ENCODE assay signal across 8 cellular contexts in genomic region chr4:37892641-37893040, GRCh38. TPM values are rescaled to one million over a fixed set of nuclear protein-coding genes. Genes with fewer than 3 reads are reported as not detected.
A peak's percentile ranks its signal among the peaks of the same experiment; 100 is the strongest.
DNase-seq lines count a peak whose midpoint lies in the region; ATAC-seq and TF ChIP-seq lines count a peak whose summit lies in the region.

No MANE protein-coding gene starts in this region.

- no peaks in the 10 kb centered on the region for H3K27me3 Mint-ChIP-seq in CD4-positive, alpha-beta memory T cell

- H3K36me3 Mint-ChIP-seq in CD4-positive, alpha-beta memory T cell: peaks cover 0 to 7% of the 10 kb centered on the region in 2 donors

- POLR2A ChIA-PET in CD4-positive, alpha-beta memory T cell (lab: Charles Lee; ENCODE audit: partially characterized antibody): interaction anchor here (0.7 to 4.4 kb wide), 3 partner anchors 67 to 1649 kb away, joined by 7 to 39 read pairs (median 23); partner anchors contain the start of gene PGM2

- H3K9me3 Mint-ChIP-seq in CD4-positive, alpha-beta memory T cell: no peaks in the 10 kb centered on the region

- no peaks in the 10 kb centered on the region for H3K9me3 ChIP-seq in CD4-positive, alpha-beta memory T cell (ENCODE audit: control insufficient read depth in 1 of 2, low read length in 2 of 2)

- peak overlapping the region; percentile 93 to 99 (median 97) for H3K4me3 Mint-ChIP-seq in CD4-positive, alpha-beta memory T cell

- H3K27ac Mint-ChIP-seq in CD4-positive, alpha-beta memory T cell: peak overlapping the region; percentile 54 to 98 (median 96)

- H3K4me1 ChIP-seq in CD4-positive, alpha-beta memory T cell (ENCODE audit: insufficient read depth, low read length): peaks cover 40% of the 10 kb centered on the region

- CTCF ChIA-PET in CD4-positive, alpha-beta memory T cell (lab: Charles Lee; ENCODE audit: partially characterized antibody): interaction anchor here (1.4 kb wide), 1 partner anchor 85 kb away, joined by 3 read pairs; no protein-coding TSS in a partner anchor

- DNase-seq in CD4-positive, alpha-beta memory T cell: peak; percentile 36 to 74 (median 37)
- DNase-seq in NB4 (ENCODE audit: low read depth) (peak; percentile 59), DMS153 (lab: John Stamatoyannopoulos, UW) (no peak), Right ventricle myocardium inferior (ENCODE audit: missing footprints) (no peak), NCI-H69 (lab: John Stamatoyannopoulos, UW) (no peak)
- peak; percentile 20 for DNase-seq in activated effector memory CD4-positive, alpha-beta T cell treated with Interleukin-2 at 50 U/mL for 16 hours
- DNase-seq in stimulated activated CD4-positive, alpha-beta T cell treated with anti-CD3 and anti-CD28 coated beads, Interleukin-4, amount 100 ng/mL, for 1 hour: peak; percentile 34

- no peak for TF ChIP-seq CTCF in NB4 (IDR thresholded peaks at IDR 0.05; ENCODE audit: low read depth, low read length)

- H3K4me3 ChIP-seq in CD4-positive, alpha-beta memory T cell (ENCODE audit: low read length in 2 of 2): peak overlapping the region; percentile 26 to 69
- no peak overlapping the region for H3K4me3 ChIP-seq in NB4 (ENCODE audit: low read depth, low read length)

- H3K36me3 ChIP-seq in CD4-positive, alpha-beta memory T cell (ENCODE audit: insufficient read depth, low read length): no peaks in the 10 kb centered on the region

- no peak for TF ChIP-seq POLR2A in NB4 (IDR thresholded peaks at IDR 0.05; ENCODE audit: extremely low read depth, insufficient read length)

- peaks cover 23 to 56% (median 48%) of the 10 kb centered on the region in 4 donors for H3K4me1 Mint-ChIP-seq in CD4-positive, alpha-beta memory T cell

- H3K27ac ChIP-seq in CD4-positive, alpha-beta memory T cell (ENCODE audit: low read depth, low read length): peak overlapping the region; percentile 61

- no peaks in the 10 kb centered on the region for H3K27me3 ChIP-seq in CD4-positive, alpha-beta memory T cell (ENCODE audit: insufficient read depth, low read length)

- intact Hi-C loops in CD4-positive, alpha-beta memory T cell (cut with micrococcal nuclease): loop anchor here (5.0 kb wide), 2 partner anchors 145 to 240 kb away; no protein-coding TSS in a partner anchor
- intact Hi-C loops in Right ventricle myocardium inferior (cut with DNase I): loop anchor here (2.0 to 5.0 kb wide), 2 partner anchors 78 to 125 kb away; no protein-coding TSS in a partner anchor

- ATAC-seq in GM21529 (IDR thresholded peaks at IDR 0.05; ENCODE audit: unreplicated experiment) (peak; percentile 52), Right ventricle myocardium inferior (no peak)

RNA-seq across cellular contexts. Expression of gene TBC1D1, which starts 1.8 kb away (rescaled TPM):
- 10 to 100 TPM; 44.8 to 46.7 TPM for total RNA-seq in CD4-positive, alpha-beta memory T cell
- 10 to 100 TPM; 15.3 to 23.7 TPM for polyA plus RNA-seq in CD4-positive, alpha-beta memory T cell
- 131 TPM for total RNA-seq in Right ventricle myocardium inferior

Comparison
In these comparisons a context has a peak if more than half of its experiments do, and no peak if none do; other contexts are left out.
1. DNase-seq: peak in CD4-positive, alpha-beta memory T cell (5 of 5), NB4 (single experiment), activated effector memory CD4-positive, alpha-beta T cell treated with Interleukin-2 at 50 U/mL for 16 hours (single experiment) and stimulated activated CD4-positive, alpha-beta T cell treated with anti-CD3 and anti-CD28 coated beads, Interleukin-4, amount 100 ng/mL, for 1 hour (single experiment); none in DMS153 (single experiment), Right ventricle myocardium inferior (single experiment) and NCI-H69 (single experiment).